In the genomic region with DNA sequence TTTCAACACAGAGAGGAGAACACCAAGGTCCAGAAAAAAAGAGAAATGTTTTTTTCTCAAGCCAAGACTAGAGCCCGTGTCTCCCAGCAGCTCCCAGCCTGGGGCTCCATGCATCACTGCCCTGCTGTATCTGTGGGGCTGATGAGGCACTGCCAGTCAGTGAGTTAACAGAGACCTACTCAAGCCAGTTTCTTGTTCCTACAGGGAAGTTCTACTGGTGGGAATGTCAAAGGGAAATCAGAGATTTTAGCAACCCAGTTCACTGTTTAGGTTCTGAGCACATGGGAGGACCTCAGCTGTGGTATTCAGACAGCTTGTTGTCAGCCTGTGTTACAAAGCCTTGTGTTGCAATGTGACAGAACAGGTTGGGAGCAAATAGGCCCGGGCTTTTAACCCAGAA, we compare ENCODE assay signal across 15 cellular contexts.
"Had no signal": no experiment of that assay in that cellular context is flagged by ENCODE, and none has a peak within 500 bp of the region (broad histone marks: within the 10 kb centered on the region; RNA-seq: fewer than 3 reads in every experiment).

No MANE protein-coding gene starts in this region.

- FAIRE-seq: endometrium had no signal

- H3K27me3 ChIP-seq: upper lobe of right lung had no signal

- H3K27ac ChIP-seq: thoracic aorta, upper lobe of right lung had no signal

- H3K4me1 ChIP-seq: upper lobe of right lung had no signal

- DNase-seq: activated CD4-positive, alpha-beta T cell treated with anti-CD3 and anti-CD28 coated beads, Interleukin-2, amount 50 U/mL, for 1 hour; activated CD8-positive, alpha-beta T cell treated with anti-CD3 and anti-CD28 coated beads, Interleukin-2, amount 10 ng/mL, durations not matched to agents 7 days and 5 days; cerebellar nuclear complex; cortex of kidney; foreskin fibroblast; left cardiac atrium; mucosa of descending colon; naive B cell; retina; SK-N-SH; stimulated activated CD4-positive, alpha-beta T cell treated with anti-CD3 and anti-CD28 coated beads, Interleukin-4, amount 100 ng/mL, for 24 hours; stimulated activated naive CD4-positive, alpha-beta T cell treated with Interleukin-2 at 50 U/mL for 16 hours; upper lobe of right lung had no signal

- H3K36me3 ChIP-seq: thoracic aorta, upper lobe of right lung had no signal

- H3K9ac ChIP-seq: SK-N-SH had no signal

- H3K4me3 ChIP-seq: mucosa of descending colon, thoracic aorta, upper lobe of right lung had no signal

- H3K4me2 ChIP-seq: SK-N-SH had no signal

- H3K9me3 ChIP-seq: mucosa of descending colon, SK-N-SH, thoracic aorta, upper lobe of right lung had no signal
